ENCODE assay signal across 14 cellular contexts in the genomic region with DNA sequence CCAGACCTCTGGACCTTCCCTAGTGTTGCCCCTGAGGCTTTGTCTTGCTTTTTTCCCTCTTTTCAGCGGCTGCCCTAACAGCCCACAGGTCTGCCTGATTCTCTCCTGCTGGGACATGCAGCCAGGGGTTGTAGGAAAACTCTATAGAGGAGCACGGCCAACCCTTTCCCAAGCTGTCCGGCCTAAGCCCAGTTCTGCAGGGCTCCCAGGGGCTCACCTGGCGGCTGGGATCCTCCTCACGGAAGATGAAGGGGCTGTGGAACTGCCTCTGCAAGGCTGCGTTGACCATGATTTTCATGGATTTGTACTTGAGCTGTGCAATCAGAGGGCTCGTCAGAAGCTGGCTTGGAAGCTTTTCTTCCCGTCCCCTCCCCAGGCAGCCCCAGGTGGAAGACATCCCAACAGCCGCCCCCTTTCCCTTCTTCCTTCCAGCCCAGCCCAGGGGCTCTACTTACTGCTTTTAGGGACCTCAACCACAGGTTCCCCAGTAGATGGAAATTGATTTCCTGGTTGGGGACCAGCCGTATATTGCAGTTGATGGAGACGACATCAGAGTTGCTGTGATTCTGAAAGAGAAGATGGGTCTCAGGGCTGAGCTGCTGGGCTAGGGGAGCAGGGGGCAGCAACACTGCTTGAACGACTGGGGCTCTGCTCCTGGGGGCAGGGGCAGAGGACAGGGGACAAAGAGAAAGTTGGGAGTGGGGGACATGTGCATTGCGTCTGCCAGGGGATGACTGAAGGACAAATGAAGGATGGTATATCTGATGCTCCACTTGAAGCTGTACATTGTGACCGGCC. TPM values are rescaled to one million over a fixed set of nuclear protein-coding genes. Genes with fewer than 3 reads are reported as not detected.
A peak's percentile ranks its signal among the peaks of the same experiment; 100 is the strongest.
DNase-seq lines count a peak whose midpoint lies in the region; ATAC-seq, FAIRE-seq and TF ChIP-seq lines count a peak whose summit lies in the region.
"Had no signal": no experiment of that assay in that cellular context is flagged by ENCODE, and none has a peak within 500 bp of the region (broad histone marks: within the 10 kb centered on the region; RNA-seq: fewer than 3 reads in every experiment).

No MANE protein-coding gene starts in this region.

- H3K9me3 ChIP-seq in Peyer's patch: no peaks in the 10 kb centered on the region
- no peaks in the 10 kb centered on the region for H3K9me3 ChIP-seq in iPS-15b (ENCODE audit: control insufficient read depth, insufficient read depth, low read length)
- H3K9me3 ChIP-seq in thoracic aorta: no peaks in the 10 kb centered on the region
- H3K9me3 ChIP-seq: prostate gland had no signal

- H3K27me3 Mint-ChIP-seq in natural killer cell treated with Interleukin-12 subunit alpha and Interleukin-12 subunit beta and Interleukin-15 and Interleukin-18, amount 100 ng/mL, for 72 hours: peaks cover 0 to 10% of the 10 kb centered on the region in 2 donors

- H3K9ac ChIP-seq in iPS-15b (ENCODE audit: low read depth, low read length): peak overlapping the region; percentile 3

- TF ChIP-seq POLR2A in Peyer's patch (IDR thresholded peaks at IDR 0.05): no peak

- H3K36me3 Mint-ChIP-seq in natural killer cell treated with Interleukin-12 subunit alpha and Interleukin-12 subunit beta and Interleukin-15 and Interleukin-18, amount 100 ng/mL, for 72 hours: no peaks in the 10 kb centered on the region
- H3K36me3 Mint-ChIP-seq: naive B cell had no signal

- ATAC-seq in activated CD4-positive, CD25-positive, alpha-beta regulatory T cell treated with anti-CD3 and anti-CD28 coated beads, Interleukin-2, amount 50 U/mL, for 24 hours: no peak
- ATAC-seq in thoracic aorta (ENCODE audit: insufficient number of reproducible peaks, low FRiP score, low read depth): no peak
- no peak for ATAC-seq in natural killer cell treated with Interleukin-12 subunit alpha and Interleukin-12 subunit beta and Interleukin-15 and Interleukin-18, amount 100 ng/mL, for 72 hours

- H3K9me3 Mint-ChIP-seq in natural killer cell treated with Interleukin-12 subunit alpha and Interleukin-12 subunit beta and Interleukin-15 and Interleukin-18, amount 100 ng/mL, for 72 hours: no peaks in the 10 kb centered on the region
- H3K9me3 Mint-ChIP-seq: naive B cell had no signal

- DNase-seq in activated CD4-positive, CD25-positive, alpha-beta regulatory T cell treated with anti-CD3 and anti-CD28 coated beads, Interleukin-2, amount 50 U/mL, for 72 hours: peak; percentile 18
- DNase-seq in Peyer's patch (peak in 2 of 3 donors; percentile 29 to 40), thoracic aorta (ENCODE audit: low spot score) (no peak), NCI-H1436 treated with DMSO at 0.1 percent for 48 hours (lab: John Stamatoyannopoulos, UW) (no peak), urothelium cell line (ENCODE audit: low spot score) (no peak)
- no peak for DNase-seq in natural killer cell treated with Interleukin-12 subunit alpha and Interleukin-12 subunit beta and Interleukin-15 and Interleukin-18, amount 100 ng/mL, for 72 hours (ENCODE audit: low spot score)

- H3K27me3 ChIP-seq in Peyer's patch: no peaks in the 10 kb centered on the region
- H3K27me3 ChIP-seq in iPS-15b (ENCODE audit: control insufficient read depth, insufficient read depth, low read length): no peaks in the 10 kb centered on the region
- no peaks in the 10 kb centered on the region for H3K27me3 ChIP-seq in thoracic aorta (replicated peaks; ENCODE audit: insufficient read depth)

- H3K27ac Mint-ChIP-seq in natural killer cell treated with Interleukin-12 subunit alpha and Interleukin-12 subunit beta and Interleukin-15 and Interleukin-18, amount 100 ng/mL, for 72 hours: no peak overlapping the region
- H3K27ac Mint-ChIP-seq: activated CD8-positive, alpha-beta T cell treated with anti-CD3 and anti-CD28 coated beads, Interleukin-2, amount 10 ng/mL, durations not matched to agents 7 days and 5 days had no signal

- H3K36me3 ChIP-seq in Peyer's patch (no peaks in the 10 kb centered on the region), iPS-15b (ENCODE audit: control insufficient read depth, insufficient read depth, low read length) (no peaks in the 10 kb centered on the region), thoracic aorta (peaks cover 41% of the 10 kb centered on the region)
- H3K36me3 ChIP-seq: prostate gland had no signal

- H3K4me1 Mint-ChIP-seq in natural killer cell treated with Interleukin-12 subunit alpha and Interleukin-12 subunit beta and Interleukin-15 and Interleukin-18, amount 100 ng/mL, for 72 hours (ENCODE audit: low read depth in 2 of 2): peaks cover 6 to 8% of the 10 kb centered on the region in 2 donors

- H3K27ac ChIP-seq in Peyer's patch (no peak overlapping the region), thoracic aorta (peak overlapping the region; percentile 52 to 79)
- H3K27ac ChIP-seq: C4-2B, prostate gland, RWPE1 had no signal

- TF ChIP-seq CTCF in Peyer's patch (IDR thresholded peaks at IDR 0.05): no peak
- TF ChIP-seq CTCF in thoracic aorta (IDR thresholded peaks at IDR 0.05): no peak

- H3K4me3 ChIP-seq in Peyer's patch (no peak overlapping the region), iPS-15b (ENCODE audit: low read depth, low read length) (no peak overlapping the region), thoracic aorta (no peak overlapping the region)
- H3K4me3 ChIP-seq: prostate gland had no signal

- no peaks in the 10 kb centered on the region for H3K4me1 ChIP-seq in Peyer's patch
- H3K4me1 ChIP-seq in iPS-15b (ENCODE audit: control insufficient read depth, insufficient read depth, low read length): peaks cover 24% of the 10 kb centered on the region
- H3K4me1 ChIP-seq in thoracic aorta (ENCODE audit: control insufficient read depth in 1 of 2, low read depth in 2 of 2): peaks cover 13 to 53% of the 10 kb centered on the region in 2 donors
- H3K4me1 ChIP-seq: prostate gland had no signal

- no peak for FAIRE-seq in urothelium cell line (lab: Jason Lieb, UNC)
- FAIRE-seq: H54 had no signal

- H3K4me3 Mint-ChIP-seq in natural killer cell treated with Interleukin-12 subunit alpha and Interleukin-12 subunit beta and Interleukin-15 and Interleukin-18, amount 100 ng/mL, for 72 hours: no peak overlapping the region

RNA-seq across cellular contexts. Expression of a gene that starts 29.8 kb away (rescaled TPM):
- total RNA-seq in Peyer's patch (10 to 100 TPM; 28.1 to 48.2 (median 43.0) TPM), thoracic aorta (10 to 100 TPM; 31.1 to 56.2 TPM)
- total RNA-seq in natural killer cell treated with Interleukin-12 subunit alpha and Interleukin-12 subunit beta and Interleukin-15 and Interleukin-18, amount 100 ng/mL, for 72 hours: 10 to 100 TPM; 47.9 to 49.7 TPM

Comparison
In these comparisons a context has a peak if more than half of its experiments do, and no peak if none do; other contexts are left out.
1. DNase-seq: peak in activated CD4-positive, CD25-positive, alpha-beta regulatory T cell treated with anti-CD3 and anti-CD28 coated beads, Interleukin-2, amount 50 U/mL, for 72 hours (single experiment) and Peyer's patch (2 of 3); none in thoracic aorta (single experiment), natural killer cell treated with Interleukin-12 subunit alpha and Interleukin-12 subunit beta and Interleukin-15 and Interleukin-18, amount 100 ng/mL, for 72 hours (single experiment), NCI-H1436 treated with DMSO at 0.1 percent for 48 hours (single experiment) and urothelium cell line (single experiment).
2. H3K27ac ChIP-seq: peak in thoracic aorta (2 of 2); none in Peyer's patch (0 of 4).